In genomic region chr10:64648915-64649314, GRCh38 we compare ENCODE assay signal across 1 cellular context.
TF ChIP-seq lines count a peak whose summit lies in the region.

No MANE protein-coding gene starts in this region.

TF ChIP-seq in GM23338, 12 proteins besides CTCF, POLR2A, EP300 and RAD21 (continued from another document):
- TF ChIP-seq ZNF462 (CRISPR knock-in tag; IDR thresholded peaks at IDR 0.05) (no peak), STAT1 (IDR thresholded peaks at IDR 0.05; ENCODE audit: unreplicated experiment) (no peak), REST (IDR thresholded peaks at IDR 0.05; ENCODE audit: unreplicated experiment) (no peak)
